Comparison of ENCODE assay signal across 27 cellular contexts in genomic region chr7:135355377-135356048, GRCh38.
"Had no signal": no experiment of that assay in that cellular context is flagged by ENCODE, and none has a peak within 500 bp of the region (broad histone marks: within the 10 kb centered on the region; RNA-seq: fewer than 3 reads in every experiment).

No MANE protein-coding gene starts in this region.

- FAIRE-seq: endothelial cell of umbilical vein, keratinocyte had no signal

- ATAC-seq: activated CD8-positive, alpha-beta T cell treated with anti-CD3 and anti-CD28 coated beads, Interleukin-2, amount 10 ng/mL, durations not matched to agents 7 days and 5 days; effector memory CD8-positive, alpha-beta T cell; gastroesophageal sphincter; left lobe of liver; naive thymus-derived CD8-positive, alpha-beta T cell; sciatic nerve; stimulated activated memory B cell treated with anti-CD40 and anti-IgM and Interleukin-4, amounts not matched to agents 10 μg/mL and 1 μg/mL and 100 μg/mL, for 72 hours had no signal

- H2AFZ ChIP-seq: neural progenitor cell had no signal

- H3K4me1 ChIP-seq: breast epithelium, colonic mucosa, neural progenitor cell, stomach, suprapubic skin, tibial nerve, uterus had no signal

- H3K4me3 ChIP-seq: breast epithelium, colonic mucosa, dorsolateral prefrontal cortex, esophagus muscularis mucosa, gastroesophageal sphincter, neural progenitor cell, smooth muscle cell, stomach, suprapubic skin, tibial nerve, uterus had no signal

- H3K9me3 ChIP-seq: breast epithelium, colonic mucosa, esophagus muscularis mucosa, gastroesophageal sphincter, stomach, suprapubic skin, tibial nerve, uterus had no signal

- H3K27ac ChIP-seq: breast epithelium, colonic mucosa, dorsolateral prefrontal cortex, esophagus muscularis mucosa, gastroesophageal sphincter, neural progenitor cell, stomach, suprapubic skin, tibial nerve, uterus, WERI-Rb-1 had no signal

- H3K27me3 ChIP-seq: breast epithelium, colonic mucosa, dorsolateral prefrontal cortex, esophagus muscularis mucosa, gastroesophageal sphincter, neural progenitor cell, stomach, suprapubic skin, tibial nerve, uterus had no signal

- H3K36me3 ChIP-seq: breast epithelium, colonic mucosa, esophagus muscularis mucosa, gastroesophageal sphincter, neural progenitor cell, stomach, suprapubic skin, tibial nerve, uterus, WERI-Rb-1 had no signal

- DNase-seq: activated CD4-positive, alpha-beta T cell treated with anti-CD3 and anti-CD28 coated beads, Interleukin-2, amount 50 U/mL, for 1 hour; activated CD4-positive, CD25-positive, alpha-beta regulatory T cell treated with anti-CD3 and anti-CD28 coated beads, Interleukin-2, amount 50 U/mL, for 72 hours; activated CD8-positive, alpha-beta T cell treated with anti-CD3 and anti-CD28 coated beads, Interleukin-2, amount 10 ng/mL, durations not matched to agents 7 days and 5 days; activated naive CD4-positive, alpha-beta T cell; activated T-cell treated with anti-CD3 and anti-CD28 coated beads, Interleukin-2, amount 50 U/mL, for 1 hour; colonic mucosa; dorsolateral prefrontal cortex; effector memory CD8-positive, alpha-beta T cell; head of caudate nucleus; naive thymus-derived CD8-positive, alpha-beta T cell; posterior cingulate gyrus; stimulated activated CD4-positive, alpha-beta T cell treated with anti-CD3 and anti-CD28 coated beads, Interleukin-15, amount 100 ng/mL, for 24 hours; stomach; uterus; WERI-Rb-1 had no signal

- H3K4me2 ChIP-seq: neural progenitor cell, smooth muscle cell had no signal
